1 cellular context compared by ENCODE assay signal in genomic region chr19:53781332-53781731, GRCh38.
TF ChIP-seq lines count a peak whose summit lies in the region.
"Not testable (repeated sequence)": the region's sequence is repeated elsewhere in the genome, so short reads cannot be mapped to it uniquely, and the experiment has no call there.

No MANE protein-coding gene starts in this region.

TF ChIP-seq in HepG2, 621 proteins besides CTCF, POLR2A, EP300 and RAD21:
- TF ChIP-seq USF2 (IDR thresholded peaks at IDR 0.05; ENCODE audit: low read depth, low read length) (peak; percentile 27; the same call in 1 of the 2 replicates), RAD51 (IDR thresholded peaks at IDR 0.05; ENCODE audit: borderline replicate concordance) (peak; percentile 38; the same call in 1 of the 2 replicates)
- TF ChIP-seq USF2 (CRISPR knock-in tag; IDR thresholded peaks at IDR 0.05; ENCODE audit: borderline replicate concordance): not testable (repeated sequence)
